10 cellular contexts compared by ENCODE assay signal in genomic region chr2:169877406-169877805, GRCh38. TPM values are rescaled to one million over a fixed set of nuclear protein-coding genes. Genes with fewer than 3 reads are reported as not detected.
A peak's percentile ranks its signal among the peaks of the same experiment; 100 is the strongest.
DNase-seq lines count a peak whose midpoint lies in the region; ATAC-seq and TF ChIP-seq lines count a peak whose summit lies in the region.
"Had no signal": no experiment of that assay in that cellular context is flagged by ENCODE, and none has a peak within 500 bp of the region (broad histone marks: within the 10 kb centered on the region; RNA-seq: fewer than 3 reads in every experiment).

No MANE protein-coding gene starts in this region.

- H3K4me3 ChIP-seq in cardiac muscle cell (no peak overlapping the region), right cardiac atrium (ENCODE audit: low read length) (no peak overlapping the region), fibroblast of villous mesenchyme (ENCODE audit: low read depth, low read length) (no peak overlapping the region), upper lobe of right lung (no peak overlapping the region)
- H3K4me3 ChIP-seq: skin epidermis had no signal

- no peak for ATAC-seq in right cardiac atrium
- ATAC-seq in upper lobe of right lung: no peak
- ATAC-seq in HG02870 (IDR thresholded peaks at IDR 0.05; ENCODE audit: unreplicated experiment): no peak
- ATAC-seq in HG02840 (IDR thresholded peaks at IDR 0.05; ENCODE audit: low FRiP score, unreplicated experiment): no peak
- ATAC-seq in omental fat pad (ENCODE audit: low FRiP score): no peak

- H3K36me3 ChIP-seq in cardiac muscle cell: no peaks in the 10 kb centered on the region
- H3K36me3 ChIP-seq in upper lobe of right lung: peaks cover 10% of the 10 kb centered on the region

- TF ChIP-seq CTCF in cardiac muscle cell (IDR thresholded peaks at IDR 0.05; ENCODE audit: low read depth, low read length): peak; percentile 47
- TF ChIP-seq CTCF in fibroblast of villous mesenchyme (IDR thresholded peaks at IDR 0.05; ENCODE audit: insufficient read depth, low read depth, low read length): peak; percentile 35
- peak; percentile 23 for TF ChIP-seq CTCF in upper lobe of right lung (IDR thresholded peaks at IDR 0.05)
- TF ChIP-seq CTCF in omental fat pad (IDR thresholded peaks at IDR 0.05): no peak

- H3K27ac ChIP-seq in cardiac muscle cell: peak overlapping the region; percentile 13
- H3K27ac ChIP-seq in right cardiac atrium (ENCODE audit: low read length): no peak overlapping the region
- H3K27ac ChIP-seq in upper lobe of right lung: no peak overlapping the region
- H3K27ac ChIP-seq: skin epidermis had no signal

- intact Hi-C loops in right cardiac atrium (cut with DNase I) (loop anchor here in 1 of 4 donors (5.0 kb wide), 1 partner anchor 50 kb away; the partner anchor contains the start of gene UBR3), upper lobe of right lung (cut with DNase I) (no loop called here)

- no peaks in the 10 kb centered on the region for H3K4me1 ChIP-seq in cardiac muscle cell (ENCODE audit: low read depth)
- H3K4me1 ChIP-seq in right cardiac atrium (ENCODE audit: control insufficient read depth, insufficient read depth, low read length): no peaks in the 10 kb centered on the region
- no peaks in the 10 kb centered on the region for H3K4me1 ChIP-seq in upper lobe of right lung

- DNase-seq in cardiac muscle cell (ENCODE audit: low read depth in 1 of 2, low spot score in 1 of 2) (peak; percentile 25 to 63), right cardiac atrium (no peak), RPMI7951 (ENCODE audit: low read depth) (peak; percentile 23), fibroblast of villous mesenchyme (ENCODE audit: low read depth) (peak; percentile 41), upper lobe of right lung (no peak), omental fat pad (ENCODE audit: low spot score) (no peak)
- DNase-seq: activated CD4-positive, alpha-beta T cell treated with anti-CD3 and anti-CD28 coated beads for 48 hours had no signal

- no peaks in the 10 kb centered on the region for H3K9me3 ChIP-seq in cardiac muscle cell (ENCODE audit: low read depth)
- no peaks in the 10 kb centered on the region for H3K9me3 ChIP-seq in right cardiac atrium (ENCODE audit: control insufficient read depth, low read length)
- H3K9me3 ChIP-seq in upper lobe of right lung: no peaks in the 10 kb centered on the region

- H3K27me3 ChIP-seq in cardiac muscle cell (no peaks in the 10 kb centered on the region), right cardiac atrium (ENCODE audit: control insufficient read depth, insufficient read depth) (no peaks in the 10 kb centered on the region), upper lobe of right lung (no peaks in the 10 kb centered on the region)

RNA-seq across cellular contexts. Expression of gene UBR3, which starts 50.2 kb away (rescaled TPM):
- total RNA-seq in cardiac muscle cell (31.8 and 53.1 TPM in 2 replicates), right cardiac atrium (10 to 100 TPM; 83.2 to 98.2 (median 93.6) TPM), fibroblast of villous mesenchyme (34.1 and 56.1 TPM in 2 replicates), upper lobe of right lung (42.8 TPM), omental fat pad (10 to 100 TPM; 59.2 to 90.3 (median 64.0) TPM)
- polyA plus RNA-seq in cardiac muscle cell (18.7 and 26.1 TPM in 2 replicates), right cardiac atrium (39.8 TPM)
- total RNA-seq in RPMI7951 (2014; rRNA removed; shearing (Covaris generic)): 20.3 and 20.9 TPM in 2 replicates

RNA-seq across cellular contexts. Expression of gene METTL5, which starts 52.7 kb away (rescaled TPM):
- total RNA-seq in cardiac muscle cell (46.8 and 56.1 TPM in 2 replicates), right cardiac atrium (10 to 100 TPM; 51.3 to 62.3 (median 58.1) TPM), fibroblast of villous mesenchyme (51.8 and 61.8 TPM in 2 replicates), upper lobe of right lung (34.7 TPM), omental fat pad (10 to 100 TPM; 27.4 to 63.2 (median 39.0) TPM)
- polyA plus RNA-seq in cardiac muscle cell (124 and 156 TPM in 2 replicates), right cardiac atrium (94.1 TPM)
- total RNA-seq in RPMI7951 (2014; rRNA removed; shearing (Covaris generic)): 124 and 133 TPM in 2 replicates

Comparison
In these comparisons a context has a peak if more than half of its experiments do, and no peak if none do; other contexts are left out.
1. DNase-seq: peak in cardiac muscle cell (2 of 2), RPMI7951 (single experiment) and fibroblast of villous mesenchyme (single experiment); none in right cardiac atrium (0 of 3), upper lobe of right lung (single experiment) and omental fat pad (single experiment).
2. CTCF ChIP-seq: peak in cardiac muscle cell (single experiment), fibroblast of villous mesenchyme (single experiment) and upper lobe of right lung (single experiment); none in omental fat pad (0 of 3).